Comparison of ENCODE assay signal across 35 cellular contexts in genomic region chrX:148893395-148893794, GRCh38.
"Had no signal": no experiment of that assay in that cellular context is flagged by ENCODE, and none has a peak within 500 bp of the region (broad histone marks: within the 10 kb centered on the region; RNA-seq: fewer than 3 reads in every experiment).

No MANE protein-coding gene starts in this region.

- H3K36me3 ChIP-seq: MG63 had no signal

- DNase-seq: Karpas-422, Kasumi-1, MG63, MM.1S, MV-4-11, NCI-H1048, NCI-H1092, NCI-H1092 treated with DMSO at 0.1 percent for 48 hours, NCI-H1105, NCI-H1105 treated with DMSO at 0.1 percent for 48 hours, NCI-H1417 treated with DMSO at 0.1 percent for 48 hours, NCI-H1436, NCI-H1436 treated with DMSO at 0.1 percent for 48 hours, NCI-H146, NCI-H1694, NCI-H1694 treated with DMSO at 0.1 percent for 48 hours, NCI-H187, NCI-H187 treated with DMSO at 0.1 percent for 48 hours, NCI-H1930, NCI-H2029, NCI-H2029 treated with DMSO at 0.1 percent for 48 hours, NCI-H2081, NCI-H2081 treated with DMSO at 0.1 percent for 48 hours, NCI-H2107, NCI-H2171, NCI-H2171 treated with DMSO at 0.1 percent for 48 hours, NCI-H2227 treated with DMSO at 0.1 percent for 48 hours, NCI-H226, NCI-H345, NCI-H446, NCI-H446 treated with DMSO at 0.1 percent for 48 hours, NCI-H510A, NCI-H510A treated with DMSO at 0.1 percent for 48 hours, NCI-H524, NCI-H524 treated with DMSO at 0.1 percent for 48 hours had no signal

- H3K9me3 ChIP-seq: MG63 had no signal

- H3K27me3 ChIP-seq: MG63 had no signal

- H3K4me3 ChIP-seq: MG63 had no signal
